Comparison of ENCODE assay signal across 18 cellular contexts in the genomic region with DNA sequence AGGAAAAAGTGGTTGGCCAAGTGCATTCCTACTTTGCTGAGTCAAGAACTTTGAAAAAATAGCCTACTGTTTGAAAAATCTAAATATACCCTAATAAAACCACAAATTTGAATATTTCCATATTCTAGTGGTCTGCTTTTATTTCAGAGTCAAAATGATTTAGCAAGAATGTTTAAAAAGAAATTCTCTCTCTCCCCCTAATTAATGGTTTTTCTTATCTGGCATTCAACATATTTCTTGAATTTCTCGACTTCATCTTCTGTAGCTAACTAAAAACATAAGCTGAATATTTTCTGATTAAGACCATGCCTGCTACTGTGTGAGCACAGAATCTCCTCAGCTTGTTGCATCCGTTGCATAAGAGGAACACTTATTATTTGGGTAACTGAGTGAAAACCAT.
"Had no signal": no experiment of that assay in that cellular context is flagged by ENCODE, and none has a peak within 500 bp of the region (broad histone marks: within the 10 kb centered on the region; RNA-seq: fewer than 3 reads in every experiment).

No MANE protein-coding gene starts in this region.

- H3K36me3 ChIP-seq: neutrophil, sigmoid colon, upper lobe of left lung, WERI-Rb-1 had no signal

- H3K4me3 Mint-ChIP-seq: natural killer cell; stimulated activated memory B cell treated with anti-CD40 and anti-IgM and Interleukin-4, amounts not matched to agents 10 μg/mL and 1 μg/mL and 100 μg/mL, for 72 hours had no signal

- H3K27ac ChIP-seq: foreskin keratinocyte, neutrophil, sigmoid colon, testis, upper lobe of left lung, WERI-Rb-1 had no signal

- H3K27ac Mint-ChIP-seq: activated naive CD4-positive, alpha-beta T cell treated with anti-CD3 and anti-CD28 coated beads, Interleukin-2, amount 50 U/mL, for 72 hours; natural killer cell; stimulated activated memory B cell treated with anti-CD40 and anti-IgM and Interleukin-4, amounts not matched to agents 10 μg/mL and 1 μg/mL and 100 μg/mL, for 72 hours had no signal

- H3K36me3 Mint-ChIP-seq: natural killer cell had no signal

- H3K4me1 Mint-ChIP-seq: stimulated activated memory B cell treated with anti-CD40 and anti-IgM and Interleukin-4, amounts not matched to agents 10 μg/mL and 1 μg/mL and 100 μg/mL, for 72 hours had no signal

- H3K4me3 ChIP-seq: lung, sigmoid colon, testis, upper lobe of left lung had no signal

- DNase-seq: activated CD4-positive, alpha-beta T cell treated with anti-CD3 and anti-CD28 coated beads for 1 hour; activated gamma-delta T cell treated with Interleukin-2 at 50 U/mL for 16 hours; effector CD4-positive, alpha-beta T cell; foreskin keratinocyte; hypothalamus; kidney; natural killer cell; sigmoid colon; stimulated activated CD4-positive, alpha-beta T cell treated with anti-CD3 and anti-CD28 coated beads, Interleukin-4, amount 100 ng/mL, for 24 hours; testis; WERI-Rb-1 had no signal

- H3K4me1 ChIP-seq: testis had no signal

- H3K27me3 ChIP-seq: foreskin keratinocyte, neutrophil, sigmoid colon, testis, upper lobe of left lung had no signal

- ATAC-seq: activated naive CD4-positive, alpha-beta T cell treated with anti-CD3 and anti-CD28 coated beads, Interleukin-2, amount 50 U/mL, for 72 hours; esophagus mucosa; foreskin keratinocyte; left lobe of liver; natural killer cell; stimulated activated memory B cell treated with anti-CD40 and anti-IgM and Interleukin-4, amounts not matched to agents 10 μg/mL and 1 μg/mL and 100 μg/mL, for 72 hours had no signal

- H3K9me3 ChIP-seq: neutrophil, sigmoid colon, testis, upper lobe of left lung had no signal
